Comparison of ENCODE assay signal across 7 cellular contexts in the genomic region with DNA sequence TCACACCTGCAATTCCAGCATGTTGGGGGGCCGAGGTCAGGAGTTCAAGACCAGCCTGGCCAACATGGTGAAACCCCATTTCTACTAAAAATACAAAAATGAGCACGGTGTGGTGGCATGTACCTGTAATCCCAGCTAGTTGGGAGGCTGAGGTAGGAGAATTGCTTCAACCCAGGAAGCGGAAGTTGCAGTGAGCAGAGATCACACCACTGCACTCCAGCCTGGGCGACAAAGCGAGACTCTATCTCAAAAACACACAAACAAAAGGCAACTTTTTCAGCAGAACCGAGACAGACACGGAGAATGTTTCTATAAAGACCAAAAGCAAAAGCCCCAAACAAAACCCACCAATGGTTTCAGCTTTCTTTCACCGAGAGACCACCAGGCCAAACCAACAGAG. TPM values are rescaled to one million over a fixed set of nuclear protein-coding genes. Genes with fewer than 3 reads are reported as not detected.
DNase-seq lines count a peak whose midpoint lies in the region; ATAC-seq and TF ChIP-seq lines count a peak whose summit lies in the region.
"Not testable (repeated sequence)": the region's sequence is repeated elsewhere in the genome, so short reads cannot be mapped to it uniquely, and the experiment has no call there.

No MANE protein-coding gene starts in this region.

- peak overlapping the region; percentile 93 to 98 (median 97) for H3K27ac Mint-ChIP-seq in CD8-positive, alpha-beta memory T cell
- H3K27ac Mint-ChIP-seq in activated CD4-positive, alpha-beta T cell treated with anti-CD3 and anti-CD28 coated beads for 36 hours: peak overlapping the region; percentile 90
- peak overlapping the region; percentile 95 for H3K27ac Mint-ChIP-seq in activated T-cell treated with anti-CD3 and anti-CD28 coated beads, Interleukin-2, amount 50 U/mL, for 72 hours
- H3K27ac Mint-ChIP-seq in activated naive CD8-positive, alpha-beta T cell treated with anti-CD3 and anti-CD28 coated beads, Interleukin-2, amount 10 ng/mL, durations not matched to agents 7 days and 5 days: peak overlapping the region; percentile 93
- H3K27ac Mint-ChIP-seq in memory B cell: peak overlapping the region; percentile 58
- peak overlapping the region; percentile 92 for H3K27ac Mint-ChIP-seq in stimulated activated effector memory CD8-positive, alpha-beta T cell treated with anti-CD3 and anti-CD28 coated beads, Interleukin-12 subunit alpha, Interleukin-12 subunit beta, amount 100 ng/mL, for 72 hours

- peaks cover 66% of the 10 kb centered on the region for H3K4me1 ChIP-seq in CD8-positive, alpha-beta memory T cell (ENCODE audit: insufficient read depth, low read length)
- H3K4me1 ChIP-seq in Loucy (ENCODE audit: insufficient read depth, low read length, poor library complexity, severe bottlenecking): peaks cover 64% of the 10 kb centered on the region

- peaks cover 82% of the 10 kb centered on the region for H3K79me2 ChIP-seq in Loucy (ENCODE audit: insufficient read depth, low read length)

- not testable (repeated sequence) for TF ChIP-seq CTCF in Loucy (conservative IDR thresholded peaks at IDR 0.05; ENCODE audit: low read length)

- H2AFZ ChIP-seq in Loucy (ENCODE audit: low read length): not testable (repeated sequence)

- peaks cover 15% of the 10 kb centered on the region for H3F3A ChIP-seq in Loucy (ENCODE audit: low read depth)

- H4K20me1 ChIP-seq in Loucy (ENCODE audit: insufficient read depth, low read length, poor library complexity, severe bottlenecking): not testable (repeated sequence)

- peaks cover 57 to 75% (median 66%) of the 10 kb centered on the region in 3 donors for H3K4me1 Mint-ChIP-seq in CD8-positive, alpha-beta memory T cell
- peaks cover 73% of the 10 kb centered on the region for H3K4me1 Mint-ChIP-seq in activated CD4-positive, alpha-beta T cell treated with anti-CD3 and anti-CD28 coated beads for 36 hours
- peaks cover 74% of the 10 kb centered on the region for H3K4me1 Mint-ChIP-seq in activated T-cell treated with anti-CD3 and anti-CD28 coated beads, Interleukin-2, amount 50 U/mL, for 72 hours (ENCODE audit: low read depth)
- peaks cover 62% of the 10 kb centered on the region for H3K4me1 Mint-ChIP-seq in activated naive CD8-positive, alpha-beta T cell treated with anti-CD3 and anti-CD28 coated beads, Interleukin-2, amount 10 ng/mL, durations not matched to agents 7 days and 5 days
- H3K4me1 Mint-ChIP-seq in memory B cell: peaks cover 12% of the 10 kb centered on the region
- peaks cover 62% of the 10 kb centered on the region for H3K4me1 Mint-ChIP-seq in stimulated activated effector memory CD8-positive, alpha-beta T cell treated with anti-CD3 and anti-CD28 coated beads, Interleukin-12 subunit alpha, Interleukin-12 subunit beta, amount 100 ng/mL, for 72 hours

- peak overlapping the region; percentile 76 to 90 (median 79) for H3K4me3 Mint-ChIP-seq in CD8-positive, alpha-beta memory T cell
- H3K4me3 Mint-ChIP-seq in activated CD4-positive, alpha-beta T cell treated with anti-CD3 and anti-CD28 coated beads for 36 hours: peak overlapping the region; percentile 64
- H3K4me3 Mint-ChIP-seq in activated T-cell treated with anti-CD3 and anti-CD28 coated beads, Interleukin-2, amount 50 U/mL, for 72 hours: peak overlapping the region; percentile 72 to 82
- peak overlapping the region; percentile 84 for H3K4me3 Mint-ChIP-seq in activated naive CD8-positive, alpha-beta T cell treated with anti-CD3 and anti-CD28 coated beads, Interleukin-2, amount 10 ng/mL, durations not matched to agents 7 days and 5 days
- H3K4me3 Mint-ChIP-seq in memory B cell: peak overlapping the region; percentile 41
- peak overlapping the region; percentile 67 for H3K4me3 Mint-ChIP-seq in stimulated activated effector memory CD8-positive, alpha-beta T cell treated with anti-CD3 and anti-CD28 coated beads, Interleukin-12 subunit alpha, Interleukin-12 subunit beta, amount 100 ng/mL, for 72 hours

- not testable (repeated sequence) for H3K27me3 ChIP-seq in CD8-positive, alpha-beta memory T cell (ENCODE audit: insufficient read depth, low read length, poor library complexity, severe bottlenecking); Loucy (ENCODE audit: insufficient read depth, low read length, poor library complexity, severe bottlenecking)

- not testable (repeated sequence) for H3K9me3 Mint-ChIP-seq in CD8-positive, alpha-beta memory T cell; activated CD4-positive, alpha-beta T cell treated with anti-CD3 and anti-CD28 coated beads for 36 hours (ENCODE audit: low read depth); activated T-cell treated with anti-CD3 and anti-CD28 coated beads, Interleukin-2, amount 50 U/mL, for 72 hours; activated naive CD8-positive, alpha-beta T cell treated with anti-CD3 and anti-CD28 coated beads, Interleukin-2, amount 10 ng/mL, durations not matched to agents 7 days and 5 days; memory B cell; stimulated activated effector memory CD8-positive, alpha-beta T cell treated with anti-CD3 and anti-CD28 coated beads, Interleukin-12 subunit alpha, Interleukin-12 subunit beta, amount 100 ng/mL, for 72 hours

- peak overlapping the region; percentile 70 for H3K9ac ChIP-seq in Loucy (ENCODE audit: low read depth, low read length, poor library complexity, severe bottlenecking)

- CTCF ChIA-PET in CD8-positive, alpha-beta memory T cell (lab: Charles Lee): interaction anchor here (1.1 to 13.8 kb wide), 7 partner anchors 11 to 202 kb away, joined by 3 to 154 read pairs (median 4); partner anchors contain the start of gene HIC1
- CTCF ChIA-PET in activated CD4-positive, alpha-beta T cell treated with anti-CD3 and anti-CD28 coated beads for 36 hours (lab: Charles Lee): interaction anchor here (0.6 to 2.6 kb wide), 6 partner anchors 13 to 204 kb away, joined by 3 to 25 read pairs (median 4); partner anchors contain the start of gene HIC1

- not testable (repeated sequence) for H3K27me3 Mint-ChIP-seq in CD8-positive, alpha-beta memory T cell; activated CD4-positive, alpha-beta T cell treated with anti-CD3 and anti-CD28 coated beads for 36 hours; activated T-cell treated with anti-CD3 and anti-CD28 coated beads, Interleukin-2, amount 50 U/mL, for 72 hours (ENCODE audit: low read depth); activated naive CD8-positive, alpha-beta T cell treated with anti-CD3 and anti-CD28 coated beads, Interleukin-2, amount 10 ng/mL, durations not matched to agents 7 days and 5 days; memory B cell

- POLR2A ChIA-PET in CD8-positive, alpha-beta memory T cell (lab: Charles Lee): interaction anchor here (0.6 to 1.0 kb wide), 6 partner anchors 8 to 206 kb away, joined by 3 to 9 read pairs (median 5); no protein-coding TSS in a partner anchor
- POLR2A ChIA-PET in activated CD4-positive, alpha-beta T cell treated with anti-CD3 and anti-CD28 coated beads for 36 hours (lab: Charles Lee): interaction anchor here (1.4 to 2.3 kb wide), 2 partner anchors 8 to 14 kb away, joined by 6 to 8 read pairs; no protein-coding TSS in a partner anchor
- POLR2A ChIA-PET in activated naive CD8-positive, alpha-beta T cell treated with anti-CD3 and anti-CD28 coated beads, Interleukin-2, amount 10 ng/mL, durations not matched to agents 7 days and 5 days (lab: Charles Lee): interaction anchor here (0.7 to 3.2 kb wide), 10 partner anchors 8 to 204 kb away, joined by 4 to 24 read pairs (median 12); partner anchors contain the start of gene HIC1

- ATAC-seq in activated CD4-positive, alpha-beta T cell treated with anti-CD3 and anti-CD28 coated beads for 36 hours; activated T-cell treated with anti-CD3 and anti-CD28 coated beads, Interleukin-2, amount 50 U/mL, for 72 hours (replicated peaks in 1 of 2); activated naive CD8-positive, alpha-beta T cell treated with anti-CD3 and anti-CD28 coated beads, Interleukin-2, amount 10 ng/mL, durations not matched to agents 7 days and 5 days (ENCODE audit: low read depth); memory B cell (ENCODE audit: low read depth); stimulated activated effector memory CD8-positive, alpha-beta T cell treated with anti-CD3 and anti-CD28 coated beads, Interleukin-12 subunit alpha, Interleukin-12 subunit beta, amount 100 ng/mL, for 72 hours: not testable (repeated sequence)

- intact Hi-C loops in activated CD4-positive, alpha-beta T cell treated with anti-CD3 and anti-CD28 coated beads for 36 hours (cut with DNase I, micrococcal nuclease): not testable (repeated sequence)

- peak overlapping the region; percentile 33 for H3K4me3 ChIP-seq in CD8-positive, alpha-beta memory T cell (ENCODE audit: low read length)
- peak overlapping the region; percentile 69 for H3K4me3 ChIP-seq in Loucy (ENCODE audit: low read length, poor library complexity, severe bottlenecking)

- not testable (repeated sequence) for DNase-seq in CD8-positive, alpha-beta memory T cell; activated T-cell treated with anti-CD3 and anti-CD28 coated beads, Interleukin-2, amount 50 U/mL, for 72 hours; activated naive CD8-positive, alpha-beta T cell treated with anti-CD3 and anti-CD28 coated beads, Interleukin-2, amount 10 ng/mL, durations not matched to agents 7 days and 5 days; memory B cell (ENCODE audit: low spot score in 2 of 2); stimulated activated effector memory CD8-positive, alpha-beta T cell treated with anti-CD3 and anti-CD28 coated beads, Interleukin-12 subunit alpha, Interleukin-12 subunit beta, amount 100 ng/mL, for 72 hours (ENCODE audit: low spot score in 2 of 2)
- peak; percentile 14 for DNase-seq in activated CD4-positive, alpha-beta T cell treated with anti-CD3 and anti-CD28 coated beads for 36 hours

- peak overlapping the region; percentile 86 for H3K4me2 ChIP-seq in Loucy (ENCODE audit: low read depth, low read length, poor library complexity, severe bottlenecking)

- not testable (repeated sequence) for H3K9me2 ChIP-seq in Loucy (replicated peaks; ENCODE audit: low read depth, low read length)

- H3K27ac ChIP-seq in CD8-positive, alpha-beta memory T cell (ENCODE audit: low read depth, low read length): peak overlapping the region; percentile 52

- not testable (repeated sequence) for H3K36me3 ChIP-seq in CD8-positive, alpha-beta memory T cell (ENCODE audit: insufficient read depth, low read length)
- peaks cover 11% of the 10 kb centered on the region; the same call in 1 of the 2 replicates for H3K36me3 ChIP-seq in Loucy (ENCODE audit: insufficient read depth, low read length)

- not testable (repeated sequence) for H3K9me3 ChIP-seq in CD8-positive, alpha-beta memory T cell (ENCODE audit: low read length); Loucy (ENCODE audit: insufficient read depth, low read depth, low read length)

- H3K36me3 Mint-ChIP-seq in CD8-positive, alpha-beta memory T cell: peaks cover 12 to 39% (median 16%) of the 10 kb centered on the region in 3 donors
- H3K36me3 Mint-ChIP-seq in activated CD4-positive, alpha-beta T cell treated with anti-CD3 and anti-CD28 coated beads for 36 hours (ENCODE audit: low read depth): peaks cover 51% of the 10 kb centered on the region
- peaks cover 15 to 16% of the 10 kb centered on the region in 2 donors for H3K36me3 Mint-ChIP-seq in activated T-cell treated with anti-CD3 and anti-CD28 coated beads, Interleukin-2, amount 50 U/mL, for 72 hours (ENCODE audit: insufficient read depth in 2 of 2)
- peaks cover 43% of the 10 kb centered on the region for H3K36me3 Mint-ChIP-seq in activated naive CD8-positive, alpha-beta T cell treated with anti-CD3 and anti-CD28 coated beads, Interleukin-2, amount 10 ng/mL, durations not matched to agents 7 days and 5 days
- peaks cover 11% of the 10 kb centered on the region for H3K36me3 Mint-ChIP-seq in memory B cell
- H3K36me3 Mint-ChIP-seq in stimulated activated effector memory CD8-positive, alpha-beta T cell treated with anti-CD3 and anti-CD28 coated beads, Interleukin-12 subunit alpha, Interleukin-12 subunit beta, amount 100 ng/mL, for 72 hours: peaks cover 45% of the 10 kb centered on the region

RNA-seq across cellular contexts. Expression of gene SMG6, which starts 44.8 kb away (rescaled TPM):
- total RNA-seq in CD8-positive, alpha-beta memory T cell: 10 to 100 TPM; 53.3 to 54.1 TPM
- polyA plus RNA-seq in CD8-positive, alpha-beta memory T cell: 11.2 TPM
- total RNA-seq in activated CD4-positive, alpha-beta T cell treated with anti-CD3 and anti-CD28 coated beads for 36 hours: 10 to 100 TPM; 28.5 to 31.4 TPM
- 10 to 100 TPM; 47.3 to 54.1 TPM for total RNA-seq in activated T-cell treated with anti-CD3 and anti-CD28 coated beads, Interleukin-2, amount 50 U/mL, for 72 hours
- total RNA-seq in activated naive CD8-positive, alpha-beta T cell treated with anti-CD3 and anti-CD28 coated beads, Interleukin-2, amount 10 ng/mL, durations not matched to agents 7 days and 5 days: 10 to 100 TPM; 48.5 to 58.3 TPM

RNA-seq across cellular contexts. Expression of gene SRR, which starts 44.9 kb away (rescaled TPM):
- 10 to 100 TPM; 11.7 to 13.4 TPM for total RNA-seq in CD8-positive, alpha-beta memory T cell
- 5.7 TPM for polyA plus RNA-seq in CD8-positive, alpha-beta memory T cell
- total RNA-seq in activated CD4-positive, alpha-beta T cell treated with anti-CD3 and anti-CD28 coated beads for 36 hours: 10 to 100 TPM; 15.4 to 18.3 TPM
- total RNA-seq in activated T-cell treated with anti-CD3 and anti-CD28 coated beads, Interleukin-2, amount 50 U/mL, for 72 hours: 10 to 100 TPM; 20.9 to 26.8 TPM
- 10 to 100 TPM; 16.3 to 19.8 TPM for total RNA-seq in activated naive CD8-positive, alpha-beta T cell treated with anti-CD3 and anti-CD28 coated beads, Interleukin-2, amount 10 ng/mL, durations not matched to agents 7 days and 5 days
